ENCODE assay signal across 1 cellular context in genomic region chr17:64739316-64740058, GRCh38.
A peak's percentile ranks its signal among the peaks of the same experiment; 100 is the strongest.
TF ChIP-seq lines count a peak whose summit lies in the region.

No MANE protein-coding gene starts in this region.

TF ChIP-seq in HepG2, 621 proteins besides CTCF, POLR2A, EP300 and RAD21 (continued from another document):
- TF ChIP-seq ZNF770 (CRISPR knock-in tag; IDR thresholded peaks at IDR 0.05) (0 out of 2 replicates have a peak, but pooled peaks have one; percentile 46), ZNF121 (CRISPR knock-in tag; IDR thresholded peaks at IDR 0.05) (peak; percentile 97), ZMYM3 (CRISPR knock-in tag; IDR thresholded peaks at IDR 0.05) (peak; percentile 84), HNF4A (CRISPR knock-in tag; IDR thresholded peaks at IDR 0.05) (peak; percentile 48), ZKSCAN8 (CRISPR knock-in tag; IDR thresholded peaks at IDR 0.05; ENCODE audit: borderline replicate concordance) (0 out of 2 replicates have a peak, but pooled peaks have one; percentile 52), FOSL2 (CRISPR knock-in tag; IDR thresholded peaks at IDR 0.05) (peak; percentile 84), SALL1 (CRISPR knock-in tag; IDR thresholded peaks at IDR 0.05) (0 out of 2 replicates have a peak, but pooled peaks have one; percentile 45), IKZF4 (CRISPR knock-in tag; IDR thresholded peaks at IDR 0.05; ENCODE audit: borderline replicate concordance, low read depth, not compliant biosample characterization) (no peak), FOSL1 (CRISPR knock-in tag; IDR thresholded peaks at IDR 0.05; ENCODE audit: borderline replicate concordance) (peak; percentile 22; the same call in 1 of the 2 replicates), RARA (CRISPR knock-in tag; IDR thresholded peaks at IDR 0.05) (0 out of 2 replicates have a peak, but pooled peaks have one; percentile 7), SMYD3 (CRISPR knock-in tag; IDR thresholded peaks at IDR 0.05) (no peak), ZNF646 (CRISPR knock-in tag; IDR thresholded peaks at IDR 0.05) (peak; percentile 72; the same call in 1 of the 2 replicates), TBX2 (CRISPR knock-in tag; IDR thresholded peaks at IDR 0.05; ENCODE audit: borderline replicate concordance) (peak; percentile 56; the same call in 1 of the 2 replicates), KLF16 (CRISPR knock-in tag; IDR thresholded peaks at IDR 0.05) (0 out of 4 replicates have a peak, but pooled peaks of 1 of the 2 experiments have one; percentile 28), ZNF563 (CRISPR knock-in tag; IDR thresholded peaks at IDR 0.05) (no peak), FOXA3 (CRISPR knock-in tag; IDR thresholded peaks at IDR 0.05) (0 out of 2 replicates have a peak, but pooled peaks have one; percentile 12), ZNF441 (CRISPR knock-in tag; IDR thresholded peaks at IDR 0.05; ENCODE audit: borderline replicate concordance) (no peak), ATF7-NPFF (CRISPR knock-in tag; IDR thresholded peaks at IDR 0.05; ENCODE audit: low read depth) (no peak), FOXP1 (IDR thresholded peaks at IDR 0.05) (0 out of 2 replicates have a peak, but pooled peaks have one; percentile 9), FOXP1 (CRISPR knock-in tag; IDR thresholded peaks at IDR 0.05) (peak; percentile 52; the same call in 1 of the 2 replicates), ATF6 (CRISPR knock-in tag; conservative IDR thresholded peaks at IDR 0.05) (no peak), TSC22D2 (CRISPR knock-in tag; IDR thresholded peaks at IDR 0.05; ENCODE audit: borderline replicate concordance) (no peak), FOXP4 (CRISPR knock-in tag; IDR thresholded peaks at IDR 0.05) (0 out of 2 replicates have a peak, but pooled peaks have one; percentile 49), ERF (CRISPR knock-in tag; IDR thresholded peaks at IDR 0.05) (peak; percentile 38; the same call in 1 of the 2 replicates), NR2F6 (IDR thresholded peaks at IDR 0.05) (no peak), NR2F6 (CRISPR knock-in tag; IDR thresholded peaks at IDR 0.05) (peak; percentile 28; the same call in 1 of the 2 replicates), CEBPB (IDR thresholded peaks at IDR 0.05; ENCODE audit: borderline replicate concordance, low read depth, low read length) (peak; percentile 87)
- TF ChIP-seq, protein P1, sequence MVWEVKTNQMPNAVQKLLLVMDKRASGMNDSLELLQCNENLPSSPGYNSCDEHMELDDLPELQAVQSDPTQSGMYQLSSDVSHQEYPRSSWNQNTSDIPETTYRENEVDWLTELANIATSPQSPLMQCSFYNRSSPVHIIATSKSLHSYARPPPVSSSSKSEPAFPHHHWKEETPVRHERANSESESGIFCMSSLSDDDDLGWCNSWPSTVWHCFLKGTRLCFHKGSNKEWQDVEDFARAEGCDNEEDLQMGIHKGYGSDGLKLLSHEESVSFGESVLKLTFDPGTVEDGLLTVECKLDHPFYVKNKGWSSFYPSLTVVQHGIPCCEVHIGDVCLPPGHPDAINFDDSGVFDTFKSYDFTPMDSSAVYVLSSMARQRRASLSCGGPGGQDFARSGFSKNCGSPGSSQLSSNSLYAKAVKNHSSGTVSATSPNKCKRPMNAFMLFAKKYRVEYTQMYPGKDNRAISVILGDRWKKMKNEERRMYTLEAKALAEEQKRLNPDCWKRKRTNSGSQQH (CRISPR knock-in tag; IDR thresholded peaks at IDR 0.05; ENCODE audit: low read depth), result no peak
- TF ChIP-seq, protein P2, sequence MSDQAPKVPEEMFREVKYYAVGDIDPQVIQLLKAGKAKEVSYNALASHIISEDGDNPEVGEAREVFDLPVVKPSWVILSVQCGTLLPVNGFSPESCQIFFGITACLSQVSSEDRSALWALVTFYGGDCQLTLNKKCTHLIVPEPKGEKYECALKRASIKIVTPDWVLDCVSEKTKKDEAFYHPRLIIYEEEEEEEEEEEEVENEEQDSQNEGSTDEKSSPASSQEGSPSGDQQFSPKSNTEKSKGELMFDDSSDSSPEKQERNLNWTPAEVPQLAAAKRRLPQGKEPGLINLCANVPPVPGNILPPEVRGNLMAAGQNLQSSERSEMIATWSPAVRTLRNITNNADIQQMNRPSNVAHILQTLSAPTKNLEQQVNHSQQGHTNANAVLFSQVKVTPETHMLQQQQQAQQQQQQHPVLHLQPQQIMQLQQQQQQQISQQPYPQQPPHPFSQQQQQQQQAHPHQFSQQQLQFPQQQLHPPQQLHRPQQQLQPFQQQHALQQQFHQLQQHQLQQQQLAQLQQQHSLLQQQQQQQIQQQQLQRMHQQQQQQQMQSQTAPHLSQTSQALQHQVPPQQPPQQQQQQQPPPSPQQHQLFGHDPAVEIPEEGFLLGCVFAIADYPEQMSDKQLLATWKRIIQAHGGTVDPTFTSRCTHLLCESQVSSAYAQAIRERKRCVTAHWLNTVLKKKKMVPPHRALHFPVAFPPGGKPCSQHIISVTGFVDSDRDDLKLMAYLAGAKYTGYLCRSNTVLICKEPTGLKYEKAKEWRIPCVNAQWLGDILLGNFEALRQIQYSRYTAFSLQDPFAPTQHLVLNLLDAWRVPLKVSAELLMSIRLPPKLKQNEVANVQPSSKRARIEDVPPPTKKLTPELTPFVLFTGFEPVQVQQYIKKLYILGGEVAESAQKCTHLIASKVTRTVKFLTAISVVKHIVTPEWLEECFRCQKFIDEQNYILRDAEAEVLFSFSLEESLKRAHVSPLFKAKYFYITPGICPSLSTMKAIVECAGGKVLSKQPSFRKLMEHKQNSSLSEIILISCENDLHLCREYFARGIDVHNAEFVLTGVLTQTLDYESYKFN (CRISPR knock-in tag; conservative IDR thresholded peaks at IDR 0.05), result 0 out of 2 replicates have a peak, but pooled peaks have one; percentile 29
- TF ChIP-seq, protein P3, sequence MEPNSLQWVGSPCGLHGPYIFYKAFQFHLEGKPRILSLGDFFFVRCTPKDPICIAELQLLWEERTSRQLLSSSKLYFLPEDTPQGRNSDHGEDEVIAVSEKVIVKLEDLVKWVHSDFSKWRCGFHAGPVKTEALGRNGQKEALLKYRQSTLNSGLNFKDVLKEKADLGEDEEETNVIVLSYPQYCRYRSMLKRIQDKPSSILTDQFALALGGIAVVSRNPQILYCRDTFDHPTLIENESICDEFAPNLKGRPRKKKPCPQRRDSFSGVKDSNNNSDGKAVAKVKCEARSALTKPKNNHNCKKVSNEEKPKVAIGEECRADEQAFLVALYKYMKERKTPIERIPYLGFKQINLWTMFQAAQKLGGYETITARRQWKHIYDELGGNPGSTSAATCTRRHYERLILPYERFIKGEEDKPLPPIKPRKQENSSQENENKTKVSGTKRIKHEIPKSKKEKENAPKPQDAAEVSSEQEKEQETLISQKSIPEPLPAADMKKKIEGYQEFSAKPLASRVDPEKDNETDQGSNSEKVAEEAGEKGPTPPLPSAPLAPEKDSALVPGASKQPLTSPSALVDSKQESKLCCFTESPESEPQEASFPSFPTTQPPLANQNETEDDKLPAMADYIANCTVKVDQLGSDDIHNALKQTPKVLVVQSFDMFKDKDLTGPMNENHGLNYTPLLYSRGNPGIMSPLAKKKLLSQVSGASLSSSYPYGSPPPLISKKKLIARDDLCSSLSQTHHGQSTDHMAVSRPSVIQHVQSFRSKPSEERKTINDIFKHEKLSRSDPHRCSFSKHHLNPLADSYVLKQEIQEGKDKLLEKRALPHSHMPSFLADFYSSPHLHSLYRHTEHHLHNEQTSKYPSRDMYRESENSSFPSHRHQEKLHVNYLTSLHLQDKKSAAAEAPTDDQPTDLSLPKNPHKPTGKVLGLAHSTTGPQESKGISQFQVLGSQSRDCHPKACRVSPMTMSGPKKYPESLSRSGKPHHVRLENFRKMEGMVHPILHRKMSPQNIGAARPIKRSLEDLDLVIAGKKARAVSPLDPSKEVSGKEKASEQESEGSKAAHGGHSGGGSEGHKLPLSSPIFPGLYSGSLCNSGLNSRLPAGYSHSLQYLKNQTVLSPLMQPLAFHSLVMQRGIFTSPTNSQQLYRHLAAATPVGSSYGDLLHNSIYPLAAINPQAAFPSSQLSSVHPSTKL (CRISPR knock-in tag; IDR thresholded peaks at IDR 0.05), result peak; percentile 43; the same call in 1 of the 2 replicates
